13 cellular contexts compared by ENCODE assay signal in genomic region chr10:101047961-101048892, GRCh38. TPM values are rescaled to one million over a fixed set of nuclear protein-coding genes. Genes with fewer than 3 reads are reported as not detected.
DNase-seq lines count a peak whose midpoint lies in the region; ATAC-seq lines count a peak whose summit lies in the region.
"Had no signal": no experiment of that assay in that cellular context is flagged by ENCODE, and none has a peak within 500 bp of the region (broad histone marks: within the 10 kb centered on the region; RNA-seq: fewer than 3 reads in every experiment).

No MANE protein-coding gene starts in this region.

- no peak overlapping the region for H3K27ac ChIP-seq in iPS-20b (ENCODE audit: low read length)
- H3K27ac ChIP-seq: psoas muscle had no signal

- peaks cover 92% of the 10 kb centered on the region for H3K27me3 ChIP-seq in iPS-20b (ENCODE audit: insufficient read depth, low read length)

- peaks cover 51 to 53% of the 10 kb centered on the region in 2 donors for H3K27me3 Mint-ChIP-seq in stimulated activated naive B cell treated with anti-CD40 and anti-IgM and Interleukin-4, amounts not matched to agents 10 μg/mL and 1 μg/mL and 100 μg/mL, for 72 hours
- H3K27me3 Mint-ChIP-seq in activated T-cell treated with anti-CD3 and anti-CD28 coated beads, Interleukin-2, amount 50 U/mL, for 4 hours (ENCODE audit: low read depth): peaks cover 47% of the 10 kb centered on the region

- peaks cover 19 to 33% of the 10 kb centered on the region in 2 donors for H3K4me1 Mint-ChIP-seq in stimulated activated naive B cell treated with anti-CD40 and anti-IgM and Interleukin-4, amounts not matched to agents 10 μg/mL and 1 μg/mL and 100 μg/mL, for 72 hours
- H3K4me1 Mint-ChIP-seq in activated T-cell treated with anti-CD3 and anti-CD28 coated beads, Interleukin-2, amount 50 U/mL, for 4 hours (ENCODE audit: low read depth): peaks cover 12% of the 10 kb centered on the region

- ATAC-seq in stimulated activated naive B cell treated with anti-CD40 and anti-IgM and Interleukin-4, amounts not matched to agents 10 μg/mL and 1 μg/mL and 100 μg/mL, for 72 hours (replicated peaks): no peak
- no peak for ATAC-seq in GM19351 (IDR thresholded peaks at IDR 0.05; ENCODE audit: unreplicated experiment)
- ATAC-seq in activated T-cell treated with anti-CD3 and anti-CD28 coated beads, Interleukin-2, amount 50 U/mL, for 4 hours: no peak
- no peak for ATAC-seq in GM18868 (IDR thresholded peaks at IDR 0.05; ENCODE audit: unreplicated experiment)
- ATAC-seq: psoas muscle had no signal

- H3K4me3 ChIP-seq in iPS-20b (ENCODE audit: low read length): peak overlapping the region; percentile 35
- H3K4me3 ChIP-seq: lung, psoas muscle had no signal

- H3K4me1 ChIP-seq in iPS-20b (ENCODE audit: insufficient read depth, low read length): peaks cover 13% of the 10 kb centered on the region

- H3K36me3 ChIP-seq in iPS-20b (ENCODE audit: insufficient read depth, low read depth, low read length): no peaks in the 10 kb centered on the region

- peak overlapping the region; percentile 15 for H3K27ac Mint-ChIP-seq in stimulated activated naive B cell treated with anti-CD40 and anti-IgM and Interleukin-4, amounts not matched to agents 10 μg/mL and 1 μg/mL and 100 μg/mL, for 72 hours

- no peaks in the 10 kb centered on the region for H3K36me3 Mint-ChIP-seq in stimulated activated naive B cell treated with anti-CD40 and anti-IgM and Interleukin-4, amounts not matched to agents 10 μg/mL and 1 μg/mL and 100 μg/mL, for 72 hours
- no peaks in the 10 kb centered on the region for H3K36me3 Mint-ChIP-seq in activated T-cell treated with anti-CD3 and anti-CD28 coated beads, Interleukin-2, amount 50 U/mL, for 4 hours (ENCODE audit: insufficient read depth)

- H3K9me3 ChIP-seq in iPS-20b (ENCODE audit: insufficient read depth, low read depth, low read length): peaks cover 7% of the 10 kb centered on the region; the same call in 1 of the 2 replicates
- H3K9me3 ChIP-seq: psoas muscle had no signal

- no peak overlapping the region for H3K9ac ChIP-seq in iPS-20b (ENCODE audit: low read depth, low read length)

- no peak overlapping the region for H3K4me3 Mint-ChIP-seq in stimulated activated naive B cell treated with anti-CD40 and anti-IgM and Interleukin-4, amounts not matched to agents 10 μg/mL and 1 μg/mL and 100 μg/mL, for 72 hours
- no peak overlapping the region for H3K4me3 Mint-ChIP-seq in activated T-cell treated with anti-CD3 and anti-CD28 coated beads, Interleukin-2, amount 50 U/mL, for 4 hours

- no peaks in the 10 kb centered on the region for H3K9me3 Mint-ChIP-seq in stimulated activated naive B cell treated with anti-CD40 and anti-IgM and Interleukin-4, amounts not matched to agents 10 μg/mL and 1 μg/mL and 100 μg/mL, for 72 hours
- H3K9me3 Mint-ChIP-seq in activated T-cell treated with anti-CD3 and anti-CD28 coated beads, Interleukin-2, amount 50 U/mL, for 4 hours: no peaks in the 10 kb centered on the region

- DNase-seq in NCI-H2029 (lab: John Stamatoyannopoulos, UW) (peak; percentile 59), NCI-H2029 treated with DMSO at 0.1 percent for 48 hours (lab: John Stamatoyannopoulos, UW) (no peak), NCI-H748 treated with DMSO at 0.1 percent for 48 hours (lab: John Stamatoyannopoulos, UW) (peak; percentile 38)
- DNase-seq in stimulated activated naive B cell treated with anti-CD40 and anti-IgM and Interleukin-4, amounts not matched to agents 10 μg/mL and 1 μg/mL and 100 μg/mL, for 72 hours: no peak
- DNase-seq in activated T-cell treated with anti-CD3 and anti-CD28 coated beads, Interleukin-2, amount 50 U/mL, for 4 hours: no peak
- DNase-seq: activated CD4-positive, alpha-beta T cell treated with anti-CD3 and anti-CD28 coated beads, Interleukin-2, amount 50 U/mL, for 4 hours; activated gamma-delta T cell treated with Interleukin-2 at 50 U/mL for 16 hours; cortex of kidney; psoas muscle had no signal

RNA-seq across cellular contexts. Expression of gene KAZALD1, which starts 13.6 kb away (rescaled TPM):
- under 1 TPM in 1 of 3 donors, not detected in 2; 0.19 TPM for total RNA-seq in activated T-cell treated with anti-CD3 and anti-CD28 coated beads, Interleukin-2, amount 50 U/mL, for 4 hours

RNA-seq across cellular contexts. Expression of gene SFXN3, which starts 17.2 kb away (rescaled TPM):
- total RNA-seq in activated T-cell treated with anti-CD3 and anti-CD28 coated beads, Interleukin-2, amount 50 U/mL, for 4 hours: 1 to 10 TPM; 8.7 to 9.8 (median 9.7) TPM

RNA-seq across cellular contexts. Expression of gene PDZD7, which starts 17.3 kb away (rescaled TPM):
- under 1 TPM in 2 of 3 donors, not detected in 1; 0.05 to 0.26 TPM for total RNA-seq in activated T-cell treated with anti-CD3 and anti-CD28 coated beads, Interleukin-2, amount 50 U/mL, for 4 hours

RNA-seq across cellular contexts. Expression of gene LZTS2, which starts 48.6 kb away (rescaled TPM):
- total RNA-seq in activated T-cell treated with anti-CD3 and anti-CD28 coated beads, Interleukin-2, amount 50 U/mL, for 4 hours: 10 to 100 TPM in 1 of 3 donors, 1 to 10 TPM in 2; 9.3 to 10.2 (median 9.8) TPM

Comparison
In these comparisons a context has a peak if more than half of its experiments do, and no peak if none do; other contexts are left out.
1. DNase-seq: peak in NCI-H2029 (single experiment) and NCI-H748 treated with DMSO at 0.1 percent for 48 hours (single experiment); none in NCI-H2029 treated with DMSO at 0.1 percent for 48 hours (single experiment), stimulated activated naive B cell treated with anti-CD40 and anti-IgM and Interleukin-4, amounts not matched to agents 10 μg/mL and 1 μg/mL and 100 μg/mL, for 72 hours (single experiment) and activated T-cell treated with anti-CD3 and anti-CD28 coated beads, Interleukin-2, amount 50 U/mL, for 4 hours (single experiment).